ENCODE assay signal across 8 cellular contexts in the genomic region with DNA sequence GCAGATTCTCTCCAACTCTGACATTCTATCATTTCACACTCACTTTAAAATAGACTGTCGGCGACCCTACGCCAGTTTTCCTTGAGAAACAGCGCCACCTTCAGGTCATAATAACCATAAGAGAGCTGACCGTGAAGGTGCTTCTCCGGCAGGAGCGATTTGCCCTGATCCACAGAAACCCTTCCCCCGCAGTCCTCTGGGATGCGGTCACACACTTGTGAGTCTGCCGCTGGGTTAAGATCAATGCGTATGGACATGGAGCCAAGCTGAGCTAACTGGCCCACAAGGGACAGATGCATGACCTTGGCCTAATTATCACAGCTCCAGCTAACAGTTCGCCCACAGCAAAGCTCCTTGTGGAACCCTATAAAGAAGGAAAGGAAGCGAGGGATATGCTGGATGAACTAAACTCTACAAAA. TPM values are rescaled to one million over a fixed set of nuclear protein-coding genes. Genes with fewer than 3 reads are reported as not detected.
DNase-seq lines count a peak whose midpoint lies in the region; ATAC-seq, FAIRE-seq and TF ChIP-seq lines count a peak whose summit lies in the region.
"Had no signal": no experiment of that assay in that cellular context is flagged by ENCODE, and none has a peak within 500 bp of the region (broad histone marks: within the 10 kb centered on the region; RNA-seq: fewer than 3 reads in every experiment).

No MANE protein-coding gene starts in this region.

- no peaks in the 10 kb centered on the region for H3K9me3 ChIP-seq in K562 (replicated peaks; ENCODE audit: control insufficient read depth, insufficient read depth, low read depth, low read length)
- no peaks in the 10 kb centered on the region for H3K9me3 ChIP-seq in iPS DF 6.9 (ENCODE audit: control insufficient read depth, insufficient read depth, low read length)
- no peaks in the 10 kb centered on the region for H3K9me3 ChIP-seq in skeletal muscle tissue (ENCODE audit: control insufficient read depth in 3 of 3, low read length in 3 of 3)

- no peak for TF ChIP-seq EP300 in K562 (IDR thresholded peaks at IDR 0.05; ENCODE audit: low read length)

- CTCF ChIA-PET in T-cell (lab: Charles Lee) (interaction anchor here (0.5 to 3.1 kb wide), 41 partner anchors 8 to 907 kb away, joined by 3 to 20 read pairs (median 4); a partner anchor contains a TSS), K562 (lab: Yijun Ruan, JAX; ENCODE audit: low intra/inter-chr PET ratio) (interaction anchor here (0.6 to 2.6 kb wide), 9 partner anchors 34 to 544 kb away, joined by 3 to 12 read pairs (median 4); no protein-coding TSS in a partner anchor)

- H2AFZ ChIP-seq in K562 (ENCODE audit: low read depth, low read length), result no peak overlapping the region; the same call in 1 of the 2 replicates

- no peaks in the 10 kb centered on the region for H3K36me3 Mint-ChIP-seq in T-cell

- H3K4me3 ChIP-seq in GM12864 (ENCODE audit: low read depth, low read length) (no peak overlapping the region), K562 (no peak overlapping the region), iPS DF 6.9 (ENCODE audit: low read length) (no peak overlapping the region), skeletal muscle tissue (ENCODE audit: low read length in 3 of 3) (peak overlapping the region in 2 of 3 donors; percentile 22 to 25)

- H3K9ac ChIP-seq in K562 (ENCODE audit: insufficient read depth in 1 of 2, low read depth in 2 of 2, low read length in 2 of 2) (no peak overlapping the region), skeletal muscle tissue (ENCODE audit: low read depth in 1 of 3, low read length in 3 of 3) (peak overlapping the region in 2 of 3 donors; percentile 10 to 41)

- no peak for DNase-seq in GM12864 (ENCODE audit: low read depth)
- peak; percentile 78 for DNase-seq in NCI-H1105 treated with DMSO at 0.1 percent for 48 hours (lab: John Stamatoyannopoulos, UW)
- peak in 22 of 34 experiments; percentile 8 to 58 (median 45) for DNase-seq in T-cell
- peak; percentile 75 to 87 (median 80) for DNase-seq in K562 (ENCODE audit: extremely low read depth in 1 of 4, low spot score in 3 of 4)
- peak; percentile 74 for DNase-seq in iPS DF 6.9 (ENCODE audit: low read depth, low spot score)

- no peaks in the 10 kb centered on the region for H3K79me2 ChIP-seq in K562 (ENCODE audit: control insufficient read depth, insufficient read depth, low read length)

- POLR2A ChIA-PET in T-cell (lab: Charles Lee) (no interaction called here), K562 (lab: Yijun Ruan, JAX) (interaction anchor here (0.6 to 1.2 kb wide), 6 partner anchors 20 to 409 kb away, joined by 3 to 6 read pairs (median 3); no protein-coding TSS in a partner anchor)

- H3K27me3 ChIP-seq in K562 (ENCODE audit: control insufficient read depth in 2 of 2, insufficient read depth in 2 of 2, low read length in 2 of 2) (peaks cover 11 to 15% of the 10 kb centered on the region in 2 experiments), iPS DF 6.9 (ENCODE audit: control insufficient read depth, insufficient read depth, low read length) (no peaks in the 10 kb centered on the region), skeletal muscle tissue (ENCODE audit: control insufficient read depth in 3 of 3, insufficient read depth in 3 of 3, low read length in 3 of 3) (no peaks in the 10 kb centered on the region)

- intact Hi-C loops in K562 (cut with micrococcal nuclease), result loop anchor here (1.0 to 5.0 kb wide), 6 partner anchors 70 to 545 kb away; a partner anchor contains a TSS

- H3K4me3 Mint-ChIP-seq in T-cell, result no peak overlapping the region

- H3K4me2 ChIP-seq in K562 (ENCODE audit: insufficient read depth, low read length), result 0 out of 2 replicates have a peak overlapping the region, but pooled peaks have one; percentile 9

- ATAC-seq in T-cell (replicated peaks in 1 of 4) (peak; percentile 39 to 57 (median 48)), K562 (peak; percentile 85), GM21737 (IDR thresholded peaks at IDR 0.05; ENCODE audit: unreplicated experiment) (no peak)

- no TSS peak for BruUV-seq in K562 (replicated peaks; lab: Mats Ljungman, UMichigan)

- TF ChIP-seq RAD21 in K562 (CRISPR knock-in tag; conservative IDR thresholded peaks at IDR 0.05 in 1 of 2, IDR thresholded peaks at IDR 0.05 in 1 of 2), result peak; percentile 79 to 88

- H3K27ac ChIP-seq in K562 (ENCODE audit: extremely low read depth, low read depth, low read length) (no peak overlapping the region), iPS DF 6.9 (ENCODE audit: low read length) (no peak overlapping the region), skeletal muscle tissue (ENCODE audit: low read depth, low read length) (no peak overlapping the region)

- no peaks in the 10 kb centered on the region for H3K9me1 ChIP-seq in K562 (ENCODE audit: control insufficient read depth, insufficient read depth, low read length)

- in situ Hi-C loops in K562 (cut with MboI), result loop anchor here (5.0 to 25.0 kb wide), 6 partner anchors 180 to 535 kb away; no protein-coding TSS in a partner anchor

- H3K27me3 Mint-ChIP-seq in T-cell, result peaks cover 0 to 6% of the 10 kb centered on the region in 2 donors

- H3K4me1 Mint-ChIP-seq in T-cell, result peaks cover 23 to 35% (median 26%) of the 10 kb centered on the region in 3 donors

- H3K9me3 Mint-ChIP-seq in T-cell, result no peaks in the 10 kb centered on the region

- TF ChIP-seq POLR2A in K562 (conservative IDR thresholded peaks at IDR 0.05), result no peak

- peak; percentile 76 for TF ChIP-seq CTCF in GM12864 (IDR thresholded peaks at IDR 0.05; ENCODE audit: low read depth, low read length, missing control alignments)
- TF ChIP-seq CTCF in K562 (IDR thresholded peaks at IDR 0.05 in 2 of 3, conservative IDR thresholded peaks at IDR 0.05 in 1 of 3; ENCODE audit: insufficient read depth in 2 of 3, low read depth in 1 of 3, low read length in 3 of 3), result peak; percentile 83 to 91 (median 90)

- 5% methylated on average over 13 of the region's 13 CpGs for WGBS in K562 (ENCODE audit: insufficient coverage, low coverage, missing lambda C conversion rate)
- no CpG with 5 or more reads among the region's 13 CpGs for WGBS in iPS DF 6.9 (ENCODE audit: insufficient coverage, insufficient read length)

- peak; percentile 91 for FAIRE-seq in K562 (lab: Jason Lieb, UNC)
- FAIRE-seq: frontal cortex had no signal

- H3K36me3 ChIP-seq in K562 (ENCODE audit: control insufficient read depth, insufficient read depth, low read length), result no peaks in the 10 kb centered on the region
- no peaks in the 10 kb centered on the region for H3K36me3 ChIP-seq in iPS DF 6.9 (ENCODE audit: control insufficient read depth, insufficient read depth, low read length)
- no peaks in the 10 kb centered on the region for H3K36me3 ChIP-seq in skeletal muscle tissue (ENCODE audit: control insufficient read depth in 3 of 3, insufficient read depth in 3 of 3, low read length in 3 of 3)

- H4K20me1 ChIP-seq in K562 (replicated peaks; ENCODE audit: control insufficient read depth, insufficient read depth, low read length), result no peaks in the 10 kb centered on the region

- peak overlapping the region in 1 of 2 donors; percentile 27 for H3K27ac Mint-ChIP-seq in T-cell

- H3K4me1 ChIP-seq in K562 (replicated peaks in 1 of 2; ENCODE audit: control insufficient read depth in 2 of 2, insufficient read depth in 2 of 2, low read length in 2 of 2) (no peaks in the 10 kb centered on the region; a peak in 2 of 5 replicates), iPS DF 6.9 (ENCODE audit: control insufficient read depth, insufficient read depth, low read length) (no peaks in the 10 kb centered on the region), skeletal muscle tissue (ENCODE audit: control insufficient read depth in 3 of 3, insufficient read depth in 3 of 3, low read length in 3 of 3) (peaks cover 13 to 29% (median 17%) of the 10 kb centered on the region in 3 donors)

TF ChIP-seq in K562, 482 proteins besides CTCF, POLR2A, EP300 and RAD21 (continues in another document):
- no peak for TF ChIP-seq ATF7 (IDR thresholded peaks at IDR 0.05)
- TF ChIP-seq JUND (IDR thresholded peaks at IDR 0.05; ENCODE audit: borderline replicate concordance, low read depth, low read length), result 0 out of 2 replicates have a peak, but pooled peaks have one; percentile 9
- TF ChIP-seq JUND (tag; IDR thresholded peaks at IDR 0.05; ENCODE audit: borderline replicate concordance, low read depth, low read length), result no peak
- peak; percentile 21; the same call in 1 of the 2 replicates for TF ChIP-seq SMARCA4 (IDR thresholded peaks at IDR 0.05)
- TF ChIP-seq, protein P1, sequence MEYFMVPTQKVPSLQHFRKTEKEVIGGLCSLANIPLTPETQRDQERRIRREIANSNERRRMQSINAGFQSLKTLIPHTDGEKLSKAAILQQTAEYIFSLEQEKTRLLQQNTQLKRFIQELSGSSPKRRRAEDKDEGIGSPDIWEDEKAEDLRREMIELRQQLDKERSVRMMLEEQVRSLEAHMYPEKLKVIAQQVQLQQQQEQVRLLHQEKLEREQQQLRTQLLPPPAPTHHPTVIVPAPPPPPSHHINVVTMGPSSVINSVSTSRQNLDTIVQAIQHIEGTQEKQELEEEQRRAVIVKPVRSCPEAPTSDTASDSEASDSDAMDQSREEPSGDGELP (CRISPR knock-in tag; IDR thresholded peaks at IDR 0.05; ENCODE audit: borderline replicate concordance), result 0 out of 2 replicates have a peak, but pooled peaks have one; percentile 14

RNA-seq across cellular contexts. Expression of a gene that starts 32.8 kb away (rescaled TPM):
- 10 to 100 TPM; 43.7 to 80.1 (median 71.6) TPM for total RNA-seq in T-cell
- total RNA-seq in K562 (2011; cell fraction: chromatin; rRNA removed; ENCODE audit: low replicate concordance), result 29.8 and 65.1 TPM in 2 replicates
- total RNA-seq in K562 (2011; cell fraction: nucleolus; rRNA removed), result 11.2 and 16.6 TPM in 2 replicates
- 24.8 and 38.1 TPM in 2 replicates for total RNA-seq in K562 (2011; cell fraction: nucleoplasm; rRNA removed)
- 1.7 and 2.7 TPM in 2 replicates for total RNA-seq in K562 (2014; rRNA removed)
- total RNA-seq in K562 (2014; rRNA removed; fragmentation: Illumina TruSeq; extraction: Trizol), result 8.4 and 9.8 TPM in 2 replicates
- total RNA-seq in K562 (2015; rRNA removed; fragmentation: Illumina TruSeq; extraction: Trizol), result 4.2 and 5.6 TPM in 2 replicates
- total RNA-seq in K562 (2021), result 16.3 and 19.1 TPM in 2 replicates
- polyA plus RNA-seq in K562 (2011; rRNA removed), result 48.3 and 58.0 TPM in 2 replicates
- 13.1 and 25.7 TPM in 2 replicates for polyA plus RNA-seq in K562 (2011; cell fraction: cytosol; rRNA removed)
- 16.2 and 31.7 TPM in 2 replicates for polyA plus RNA-seq in K562 (2011; cell fraction: nucleus; rRNA removed)
- 18.0 and 32.6 TPM in 2 replicates for polyA plus RNA-seq in K562 (2012)
- 26.1 and 31.9 TPM in 2 replicates for polyA plus RNA-seq in K562 (2014; fragmentation: Illumina TruSeq; extraction: Trizol)
- polyA plus RNA-seq in K562 (2014; fragmentation: Nextera tagmentation; extraction: Ambion mirVana), result 1 to 10 TPM; 3.1 to 6.1 TPM
- 19.3 and 23.5 TPM in 2 replicates for polyA plus RNA-seq in K562 (2014; rRNA removed)
- 32.3 and 42.9 TPM in 2 replicates for polyA minus RNA-seq in K562 (2011; rRNA and poly(A)+ RNA removed)
- 13.5 and 15.5 TPM in 2 replicates for polyA minus RNA-seq in K562 (2011; cell fraction: cytosol; rRNA and poly(A)+ RNA removed)
- 4.4 and 8.8 TPM in 2 replicates for polyA minus RNA-seq in K562 (2011; cell fraction: nucleus; rRNA and poly(A)+ RNA removed)
- 5.7 TPM for total RNA-seq in skeletal muscle tissue

Comparison
In these comparisons a context has a peak if more than half of its experiments do, and no peak if none do; other contexts are left out.
1. H3K4me3 ChIP-seq: peak in skeletal muscle tissue (2 of 3); none in GM12864 (single experiment), K562 (single experiment) and iPS DF 6.9 (single experiment).
2. H3K9ac ChIP-seq: peak in skeletal muscle tissue (2 of 3); none in K562 (0 of 2).